In genomic region chr12:27277846-27278260, GRCh38 we compare ENCODE assay signal across 1 cellular context.
TF ChIP-seq lines count a peak whose summit lies in the region.

No MANE protein-coding gene starts in this region.

TF ChIP-seq in WTC11, 78 proteins besides CTCF, POLR2A, EP300 and RAD21 (continued from another document):
- TF ChIP-seq ZNF281 (CRISPR knock-in tag; IDR thresholded peaks at IDR 0.05) (no peak), STAT6 (CRISPR knock-in tag; conservative IDR thresholded peaks at IDR 0.05; ENCODE audit: low read depth) (no peak), ZNF416 (CRISPR knock-in tag; IDR thresholded peaks at IDR 0.05) (no peak), ESRRA (CRISPR knock-in tag; IDR thresholded peaks at IDR 0.05; ENCODE audit: borderline replicate concordance) (no peak), NFE2L1 (CRISPR knock-in tag; IDR thresholded peaks at IDR 0.05) (no peak), RORB (CRISPR knock-in tag; IDR thresholded peaks at IDR 0.05) (no peak), TP53 (CRISPR knock-in tag; IDR thresholded peaks at IDR 0.05) (no peak), JUN (CRISPR knock-in tag; IDR thresholded peaks at IDR 0.05) (no peak)
- TF ChIP-seq, protein P1, sequence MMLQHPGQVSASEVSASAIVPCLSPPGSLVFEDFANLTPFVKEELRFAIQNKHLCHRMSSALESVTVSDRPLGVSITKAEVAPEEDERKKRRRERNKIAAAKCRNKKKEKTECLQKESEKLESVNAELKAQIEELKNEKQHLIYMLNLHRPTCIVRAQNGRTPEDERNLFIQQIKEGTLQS (CRISPR knock-in tag; conservative IDR thresholded peaks at IDR 0.05): no peak
TF ChIP-seq in WTC11: peak in this region for 0.
